Comparison of ENCODE assay signal across 1 cellular context in the genomic region with DNA sequence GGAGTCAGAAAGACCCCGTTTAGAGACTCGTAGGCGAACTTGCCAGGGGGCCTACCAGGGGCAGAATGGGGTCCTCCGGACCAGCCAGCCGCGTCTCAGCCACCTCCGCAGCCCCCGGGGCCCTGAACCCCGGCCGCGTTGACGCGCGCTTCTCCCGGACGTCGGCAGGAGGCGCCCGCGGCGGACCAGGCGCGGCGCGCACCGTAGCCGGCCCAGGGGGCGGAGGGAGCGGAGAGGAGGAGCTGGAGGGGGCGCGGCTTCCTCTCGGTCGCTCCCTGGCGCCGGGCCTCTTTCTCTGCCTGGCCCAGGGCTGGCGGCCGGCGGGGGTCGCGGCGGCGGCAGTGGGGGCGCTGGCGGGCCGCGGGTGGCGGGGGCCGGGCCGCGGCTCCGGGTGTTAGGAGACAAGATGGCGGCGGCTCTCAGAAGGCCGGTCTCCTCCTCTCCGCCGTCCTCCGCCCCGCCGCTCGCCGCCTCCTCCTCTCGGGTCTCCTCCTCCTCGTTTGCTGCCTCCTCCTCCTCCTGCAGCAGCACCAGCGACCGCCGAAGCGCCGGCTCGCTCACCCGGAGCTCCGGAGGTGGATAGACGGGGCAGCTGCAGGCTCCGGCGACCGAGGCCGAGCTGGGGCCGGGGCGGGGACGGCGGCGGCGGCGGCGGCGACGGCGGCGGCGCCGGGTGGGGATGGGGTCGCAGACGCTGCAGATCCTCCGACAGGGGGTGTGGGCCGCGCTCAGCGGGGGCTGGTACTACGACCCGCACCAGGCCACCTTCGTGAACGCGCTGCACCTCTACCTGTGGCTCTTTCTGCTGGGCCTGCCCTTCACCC.
A peak's percentile ranks its signal among the peaks of the same experiment; 100 is the strongest.
TF ChIP-seq lines count a peak whose summit lies in the region.

A gene (plus strand): TSS at position 288 of the 824 bp plus-strand sequence. CDS start 392 bp downstream, at position 680.

TF ChIP-seq in HEK293, 187 proteins besides CTCF, POLR2A, EP300 and RAD21 (continued from another document):
- TF ChIP-seq, protein P1, sequence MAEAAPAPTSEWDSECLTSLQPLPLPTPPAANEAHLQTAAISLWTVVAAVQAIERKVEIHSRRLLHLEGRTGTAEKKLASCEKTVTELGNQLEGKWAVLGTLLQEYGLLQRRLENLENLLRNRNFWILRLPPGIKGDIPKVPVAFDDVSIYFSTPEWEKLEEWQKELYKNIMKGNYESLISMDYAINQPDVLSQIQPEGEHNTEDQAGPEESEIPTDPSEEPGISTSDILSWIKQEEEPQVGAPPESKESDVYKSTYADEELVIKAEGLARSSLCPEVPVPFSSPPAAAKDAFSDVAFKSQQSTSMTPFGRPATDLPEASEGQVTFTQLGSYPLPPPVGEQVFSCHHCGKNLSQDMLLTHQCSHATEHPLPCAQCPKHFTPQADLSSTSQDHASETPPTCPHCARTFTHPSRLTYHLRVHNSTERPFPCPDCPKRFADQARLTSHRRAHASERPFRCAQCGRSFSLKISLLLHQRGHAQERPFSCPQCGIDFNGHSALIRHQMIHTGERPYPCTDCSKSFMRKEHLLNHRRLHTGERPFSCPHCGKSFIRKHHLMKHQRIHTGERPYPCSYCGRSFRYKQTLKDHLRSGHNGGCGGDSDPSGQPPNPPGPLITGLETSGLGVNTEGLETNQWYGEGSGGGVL (tag by site-specific recombination; IDR thresholded peaks at IDR 0.05): peak; percentile 38; the same call in 1 of the 2 replicates
- TF ChIP-seq ZFHX2 (tag by site-specific recombination; conservative IDR thresholded peaks at IDR 0.05) (0 out of 2 replicates have a peak, but pooled peaks have one; percentile 8), ZNF2 (tag by site-specific recombination; IDR thresholded peaks at IDR 0.05) (no peak), ZBTB20 (tag by site-specific recombination; IDR thresholded peaks at IDR 0.05) (peak; percentile 72; the same call in 1 of the 2 replicates), GLIS1 (tag by site-specific recombination; IDR thresholded peaks at IDR 0.05) (peak; percentile 18; the same call in 1 of the 2 replicates), SP3 (tag by site-specific recombination; IDR thresholded peaks at IDR 0.05) (0 out of 2 replicates have a peak, but pooled peaks have one; percentile 22), ZNF391 (tag by site-specific recombination; IDR thresholded peaks at IDR 0.05; ENCODE audit: borderline replicate concordance, low read depth) (no peak), ZBTB21 (tag by site-specific recombination; IDR thresholded peaks at IDR 0.05) (no peak), ZFP37 (tag by site-specific recombination; IDR thresholded peaks at IDR 0.05) (no peak), ZNF76 (tag by site-specific recombination; IDR thresholded peaks at IDR 0.05; ENCODE audit: borderline replicate concordance, low read depth) (peak; percentile 19; the same call in 1 of the 2 replicates)
- TF ChIP-seq, protein P2, sequence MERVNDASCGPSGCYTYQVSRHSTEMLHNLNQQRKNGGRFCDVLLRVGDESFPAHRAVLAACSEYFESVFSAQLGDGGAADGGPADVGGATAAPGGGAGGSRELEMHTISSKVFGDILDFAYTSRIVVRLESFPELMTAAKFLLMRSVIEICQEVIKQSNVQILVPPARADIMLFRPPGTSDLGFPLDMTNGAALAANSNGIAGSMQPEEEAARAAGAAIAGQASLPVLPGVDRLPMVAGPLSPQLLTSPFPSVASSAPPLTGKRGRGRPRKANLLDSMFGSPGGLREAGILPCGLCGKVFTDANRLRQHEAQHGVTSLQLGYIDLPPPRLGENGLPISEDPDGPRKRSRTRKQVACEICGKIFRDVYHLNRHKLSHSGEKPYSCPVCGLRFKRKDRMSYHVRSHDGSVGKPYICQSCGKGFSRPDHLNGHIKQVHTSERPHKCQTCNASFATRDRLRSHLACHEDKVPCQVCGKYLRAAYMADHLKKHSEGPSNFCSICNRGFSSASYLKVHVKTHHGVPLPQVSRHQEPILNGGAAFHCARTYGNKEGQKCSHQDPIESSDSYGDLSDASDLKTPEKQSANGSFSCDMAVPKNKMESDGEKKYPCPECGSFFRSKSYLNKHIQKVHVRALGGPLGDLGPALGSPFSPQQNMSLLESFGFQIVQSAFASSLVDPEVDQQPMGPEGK (tag by site-specific recombination; IDR thresholded peaks at IDR 0.05): peak; percentile 16; the same call in 1 of the 2 replicates
- TF ChIP-seq, protein P3, sequence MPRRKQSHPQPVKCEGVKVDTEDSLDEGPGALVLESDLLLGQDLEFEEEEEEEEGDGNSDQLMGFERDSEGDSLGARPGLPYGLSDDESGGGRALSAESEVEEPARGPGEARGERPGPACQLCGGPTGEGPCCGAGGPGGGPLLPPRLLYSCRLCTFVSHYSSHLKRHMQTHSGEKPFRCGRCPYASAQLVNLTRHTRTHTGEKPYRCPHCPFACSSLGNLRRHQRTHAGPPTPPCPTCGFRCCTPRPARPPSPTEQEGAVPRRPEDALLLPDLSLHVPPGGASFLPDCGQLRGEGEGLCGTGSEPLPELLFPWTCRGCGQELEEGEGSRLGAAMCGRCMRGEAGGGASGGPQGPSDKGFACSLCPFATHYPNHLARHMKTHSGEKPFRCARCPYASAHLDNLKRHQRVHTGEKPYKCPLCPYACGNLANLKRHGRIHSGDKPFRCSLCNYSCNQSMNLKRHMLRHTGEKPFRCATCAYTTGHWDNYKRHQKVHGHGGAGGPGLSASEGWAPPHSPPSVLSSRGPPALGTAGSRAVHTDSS (tag by site-specific recombination; IDR thresholded peaks at IDR 0.05): peak; percentile 18; the same call in 1 of the 2 replicates
